8 cellular contexts compared by ENCODE assay signal in genomic region chr13:110615322-110616102, GRCh38. TPM values are rescaled to one million over a fixed set of nuclear protein-coding genes. Genes with fewer than 3 reads are reported as not detected.
DNase-seq lines count a peak whose midpoint lies in the region; ATAC-seq and TF ChIP-seq lines count a peak whose summit lies in the region.

TSS of gene NAXD (plus strand) at chr13:110615545. CDS start at chr13:110615602, 57 bp downstream.

- H3K27me3 Mint-ChIP-seq in activated B cell treated with CpG ODN at 0.5 μM for 24 hours (no peaks in the 10 kb centered on the region), immature natural killer cell (ENCODE audit: low read depth in 3 of 3) (peaks cover 0 to 3% (median 0%) of the 10 kb centered on the region in 3 donors)

- CTCF ChIA-PET in activated B cell treated with CpG ODN at 0.5 μM for 24 hours (lab: Charles Lee) = interaction anchor here (0.6 kb wide), 1 partner anchor 29 kb away, joined by 3 read pairs; no protein-coding TSS in a partner anchor

- peak within 1 kb of the TSS; percentile 85 for H2AFZ ChIP-seq in ACC112 (ENCODE audit: low read length, unreplicated experiment)

- H3K4me1 Mint-ChIP-seq in activated B cell treated with CpG ODN at 0.5 μM for 24 hours (peaks cover 37% of the 10 kb centered on the region), immature natural killer cell (peaks cover 14 to 35% of the 10 kb centered on the region in 2 donors)

- H3K4me3 ChIP-seq in ACC112 (ENCODE audit: low read depth, low read length) = peak within 1 kb of the TSS; percentile 90

- H3K36me3 Mint-ChIP-seq in activated B cell treated with CpG ODN at 0.5 μM for 24 hours (ENCODE audit: low read depth) = peaks cover 4% of the 10 kb centered on the region
- H3K36me3 Mint-ChIP-seq in immature natural killer cell = no peaks in the 10 kb centered on the region

- TF ChIP-seq CTCF in activated B cell treated with CpG ODN at 0.5 μM for 24 hours (IDR thresholded peaks at IDR 0.05) = no peak

- H3K9me3 Mint-ChIP-seq in activated B cell treated with CpG ODN at 0.5 μM for 24 hours (peaks cover 2% of the 10 kb centered on the region), immature natural killer cell (no peaks in the 10 kb centered on the region)

- ATAC-seq in GM18868 (IDR thresholded peaks at IDR 0.05; ENCODE audit: unreplicated experiment) (peak; percentile 89), HG03108 (IDR thresholded peaks at IDR 0.05; ENCODE audit: unreplicated experiment) (peak; percentile 50), activated B cell treated with CpG ODN at 0.5 μM for 24 hours (ENCODE audit: low read depth) (peak; percentile 82)

- POLR2A ChIA-PET in activated B cell treated with CpG ODN at 0.5 μM for 24 hours (lab: Charles Lee) = interaction anchor here (0.6 to 2.8 kb wide), 10 partner anchors 12 to 160 kb away, joined by 3 to 31 read pairs (median 5); partner anchors contain the start of genes ING1 and RAB20

- H3K4me3 Mint-ChIP-seq in activated B cell treated with CpG ODN at 0.5 μM for 24 hours (peak within 1 kb of the TSS; percentile 94), immature natural killer cell (peak within 1 kb of the TSS; percentile 86 to 96 (median 90))

- H3K27ac ChIP-seq in ACC112 (ENCODE audit: low read depth, low read length) (peak within 1 kb of the TSS; percentile 84), caudate nucleus (ENCODE audit: low read depth, low read length) (peak within 1 kb of the TSS; percentile 82)

- no peaks in the 10 kb centered on the region for H3K36me3 ChIP-seq in ACC112 (ENCODE audit: insufficient read depth, low read length)

- H3K27ac Mint-ChIP-seq in activated B cell treated with CpG ODN at 0.5 μM for 24 hours (peak within 1 kb of the TSS; percentile 89), immature natural killer cell (peak within 1 kb of the TSS; percentile 71 to 93 (median 80))

- intact Hi-C loops in activated B cell treated with CpG ODN at 0.5 μM for 24 hours (cut with micrococcal nuclease) = loop anchor here (1.0 to 5.0 kb wide), 5 partner anchors 37 to 300 kb away; partner anchors contain the start of gene ANKRD10

- DNase-seq in NCI-H2196 (lab: John Stamatoyannopoulos, UW; ENCODE audit: unreplicated experiment) (peak; percentile 74), activated B cell treated with CpG ODN at 0.5 μM for 24 hours (peak; percentile 66), caudate nucleus (lab: John Stamatoyannopoulos, UW) (peak; percentile 56 to 98 (median 92)), immature natural killer cell (peak; percentile 52 to 71 (median 60)), smooth muscle cell of the brain vasculature (ENCODE audit: low read depth, low spot score) (peak; percentile 90)

- H3K27me3 ChIP-seq in ACC112 (ENCODE audit: insufficient read depth, low read length) = no peaks in the 10 kb centered on the region

- peaks cover 48% of the 10 kb centered on the region for H3K79me2 ChIP-seq in ACC112 (ENCODE audit: control insufficient read depth, insufficient read depth, low read length, unreplicated experiment)

- H3K4me1 ChIP-seq in ACC112 (ENCODE audit: control insufficient read depth, insufficient read depth, low read length, unreplicated experiment) = peaks cover 15% of the 10 kb centered on the region

RNA-seq across cellular contexts. Expression of gene NAXD, which starts in this region (rescaled TPM):
- total RNA-seq in activated B cell treated with CpG ODN at 0.5 μM for 24 hours = 31.1 and 32.7 TPM in 2 replicates
- 10 to 100 TPM in 1 of 3 donors, 1 to 10 TPM in 2; 4.4 to 13.4 (median 7.7) TPM for polyA plus RNA-seq in immature natural killer cell

Comparison
In these comparisons a context has a peak if more than half of its experiments do, and no peak if none do; other contexts are left out.
1. Peak in every context shown above with its lines: DNase-seq, ATAC-seq, H3K4me3 ChIP-seq and H3K27ac ChIP-seq.